In genomic region chr9:100575765-100576368, GRCh38 we compare ENCODE assay signal across 16 cellular contexts. TPM values are rescaled to one million over a fixed set of nuclear protein-coding genes. Genes with fewer than 3 reads are reported as not detected.
DNase-seq lines count a peak whose midpoint lies in the region; ATAC-seq and TF ChIP-seq lines count a peak whose summit lies in the region.
"Had no signal": no experiment of that assay in that cellular context is flagged by ENCODE, and none has a peak within 500 bp of the region (broad histone marks: within the 10 kb centered on the region; RNA-seq: fewer than 3 reads in every experiment).

No MANE protein-coding gene starts in this region.

- peak; percentile 88 for DNase-seq in EH (ENCODE audit: low read depth)
- peak; percentile 50 for DNase-seq in NCI-H226
- peak; percentile 40 for DNase-seq in epithelial cell of esophagus (ENCODE audit: low read depth)
- DNase-seq in trophoblast cell = peak; percentile 6 to 58
- no peak for DNase-seq in GM19238 (ENCODE audit: insufficient read length, low spot score)
- DNase-seq in NCI-H510A treated with DMSO at 0.1 percent for 48 hours (lab: John Stamatoyannopoulos, UW) = no peak
- DNase-seq in dermis blood vessel endothelial cell = no peak
- DNase-seq: activated CD4-positive, alpha-beta T cell treated with anti-CD3 and anti-CD28 coated beads, Interleukin-2, amount 10 ng/mL, durations not matched to agents 24 days and 14 days; activated T-cell treated with anti-CD3 and anti-CD28 coated beads, Interleukin-2, amount 50 U/mL, for 24 hours; NCI-H345; stimulated activated CD4-positive, alpha-beta T cell treated with anti-CD3 and anti-CD28 coated beads, Interleukin-1b, Interleukin-23, amount 100 ng/mL, for 48 hours; stimulated activated CD8-positive, alpha-beta memory T cell treated with anti-CD3 and anti-CD28 coated beads, Interleukin-4, amount 100 ng/mL, for 48 hours; T-helper 17 cell; upper lobe of left lung had no signal

- no peak overlapping the region for H3K18ac ChIP-seq in trophoblast cell (ENCODE audit: low read length)

- H3K4ac ChIP-seq in trophoblast cell (ENCODE audit: low read depth, low read length) = no peak overlapping the region

- no peak overlapping the region for H4K8ac ChIP-seq in trophoblast cell (ENCODE audit: low read depth, low read length)

- H3K9me3 ChIP-seq in trophoblast cell (ENCODE audit: insufficient read depth, low read depth, low read length) = no peaks in the 10 kb centered on the region
- H3K9me3 ChIP-seq: BLaER1, upper lobe of left lung had no signal

- no peak overlapping the region for H2AK5ac ChIP-seq in trophoblast cell (ENCODE audit: low read length)

- no peaks in the 10 kb centered on the region for H3K4me1 ChIP-seq in trophoblast cell (ENCODE audit: control insufficient read depth in 1 of 2, insufficient read depth in 2 of 2, low read length in 2 of 2)
- H3K4me1 ChIP-seq: BLaER1, upper lobe of left lung had no signal

- H3K4me2 ChIP-seq in trophoblast cell (ENCODE audit: low read length) = no peak overlapping the region
- H3K4me2 ChIP-seq: BLaER1 had no signal

- no peak overlapping the region for H3K27ac ChIP-seq in trophoblast cell (ENCODE audit: low read depth, low read length)
- H3K27ac ChIP-seq: BLaER1, upper lobe of left lung had no signal

- H3K79me2 ChIP-seq in trophoblast cell (ENCODE audit: control insufficient read depth, insufficient read depth, low read length, poor library complexity) = no peaks in the 10 kb centered on the region

- no peak overlapping the region for H3K23ac ChIP-seq in trophoblast cell (ENCODE audit: low read length)

- H3K36me3 ChIP-seq in trophoblast cell (ENCODE audit: control insufficient read depth in 1 of 2, insufficient read depth in 2 of 2, low read length in 2 of 2) = peaks cover 2 to 3% of the 10 kb centered on the region in 2 experiments
- H3K36me3 ChIP-seq: upper lobe of left lung had no signal

- no peak for ATAC-seq in GM18520 (IDR thresholded peaks at IDR 0.05; ENCODE audit: unreplicated experiment)
- ATAC-seq: T-helper 17 cell had no signal

- H3K4me3 ChIP-seq in epithelial cell of esophagus (ENCODE audit: low read length) (no peak overlapping the region), trophoblast cell (ENCODE audit: low read depth, low read length) (no peak overlapping the region)
- H3K4me3 ChIP-seq: BLaER1, upper lobe of left lung had no signal

- H4K12ac ChIP-seq in trophoblast cell (ENCODE audit: low read depth, low read length) = no peak overlapping the region

- no peak overlapping the region for H4K91ac ChIP-seq in trophoblast cell (ENCODE audit: low read depth, low read length)

- no peak overlapping the region for H2BK120ac ChIP-seq in trophoblast cell (ENCODE audit: insufficient read depth, low read length, poor library complexity)

- no peak overlapping the region for H3K9ac ChIP-seq in trophoblast cell (ENCODE audit: low read length)
- H3K9ac ChIP-seq: BLaER1 had no signal

- H3K14ac ChIP-seq in trophoblast cell (ENCODE audit: low read length) = no peak overlapping the region

- H3K79me1 ChIP-seq in trophoblast cell (ENCODE audit: low read length) = no peaks in the 10 kb centered on the region

- no peak overlapping the region for H2AFZ ChIP-seq in trophoblast cell (ENCODE audit: insufficient read depth, low read length, poor library complexity)

- WGBS in trophoblast cell (ENCODE audit: extremely low coverage, insufficient coverage, insufficient read length) = no CpG with 5 or more reads among the region's 2 CpGs

- no peaks in the 10 kb centered on the region for H3K27me3 ChIP-seq in trophoblast cell (ENCODE audit: insufficient read depth, low read length)
- H3K27me3 ChIP-seq: BLaER1, upper lobe of left lung had no signal

- TF ChIP-seq CTCF in epithelial cell of esophagus (IDR thresholded peaks at IDR 0.05; ENCODE audit: insufficient read depth, low read depth, low read length, missing control alignments) = no peak

- H2BK12ac ChIP-seq in trophoblast cell (ENCODE audit: low read length) = no peak overlapping the region

- H2BK5ac ChIP-seq in trophoblast cell (ENCODE audit: low read depth, low read length, poor library complexity) = no peak overlapping the region

RNA-seq across cellular contexts. Expression of gene CAVIN4, which starts 2.0 kb away (rescaled TPM):
- polyA plus RNA-seq in trophoblast cell (2013) = 1.9 and 2.0 TPM in 2 replicates
- total RNA-seq in dermis blood vessel endothelial cell = 1.7 and 2.3 TPM in 2 replicates

Comparison
In these comparisons a context has a peak if more than half of its experiments do, and no peak if none do; other contexts are left out.
1. DNase-seq: peak in EH (single experiment), NCI-H226 (single experiment), epithelial cell of esophagus (single experiment) and trophoblast cell (2 of 2); none in GM19238 (single experiment), NCI-H510A treated with DMSO at 0.1 percent for 48 hours (single experiment) and dermis blood vessel endothelial cell (single experiment).